In the genomic region with DNA sequence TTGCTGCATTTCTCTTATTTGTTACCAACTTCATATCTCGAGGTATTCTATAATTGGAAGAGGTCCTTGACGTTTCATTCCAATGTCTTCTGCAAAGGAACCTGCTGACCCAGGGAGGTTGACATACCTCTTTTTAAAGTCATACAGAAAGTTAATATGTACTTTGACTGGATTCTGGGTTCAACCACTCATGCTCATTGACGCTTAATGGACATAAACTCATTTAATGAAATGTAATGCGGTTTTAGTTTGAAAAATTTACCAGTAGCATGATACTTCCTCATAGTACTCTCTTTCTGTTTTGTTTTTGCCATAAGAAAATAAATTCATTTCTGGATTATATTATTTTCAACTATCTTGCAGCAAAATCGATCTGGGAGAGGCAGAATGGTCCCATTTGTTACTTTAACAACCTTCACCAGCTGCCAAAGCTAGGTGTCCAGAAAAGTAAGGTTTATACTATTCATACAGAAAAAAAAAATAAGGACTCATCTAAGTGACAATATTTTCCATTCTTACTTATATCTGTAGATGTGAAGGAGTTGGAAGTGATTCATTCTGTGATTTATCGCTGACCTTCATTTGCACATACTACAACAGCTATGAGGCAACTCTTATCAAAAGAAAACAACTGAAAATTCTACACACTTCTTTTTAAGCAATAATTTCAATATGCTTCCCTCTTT, we compare ENCODE assay signal across 11 cellular contexts.
DNase-seq lines count a peak whose midpoint lies in the region; ATAC-seq and TF ChIP-seq lines count a peak whose summit lies in the region.
"Had no signal": no experiment of that assay in that cellular context is flagged by ENCODE, and none has a peak within 500 bp of the region (broad histone marks: within the 10 kb centered on the region; RNA-seq: fewer than 3 reads in every experiment).

No MANE protein-coding gene starts in this region.

- ATAC-seq in GM21723 (IDR thresholded peaks at IDR 0.05; ENCODE audit: unreplicated experiment) (peak; percentile 30), lower lobe of right lung (no peak), GM19455 (IDR thresholded peaks at IDR 0.05; ENCODE audit: unreplicated experiment) (no peak), GM18520 (IDR thresholded peaks at IDR 0.05; ENCODE audit: unreplicated experiment) (no peak)
- ATAC-seq in activated CD8-positive, alpha-beta T cell treated with anti-CD3 and anti-CD28 coated beads for 36 hours: peak; percentile 45
- ATAC-seq: HCT116 had no signal

- DNase-seq in CD8-positive, alpha-beta memory T cell: no peak
- no peak for DNase-seq in activated CD8-positive, alpha-beta T cell treated with anti-CD3 and anti-CD28 coated beads for 36 hours
- DNase-seq in lower lobe of right lung (no peak), NK-92 (lab: John Stamatoyannopoulos, UW; ENCODE audit: unreplicated experiment) (no peak), vagina (ENCODE audit: extremely low spot score in 2 of 2) (no peak)

- no peaks in the 10 kb centered on the region for H3K36me3 ChIP-seq in CD8-positive, alpha-beta memory T cell (ENCODE audit: insufficient read depth, low read length)
- H3K36me3 ChIP-seq in lower lobe of right lung (peaks cover 15% of the 10 kb centered on the region), vagina (no peaks in the 10 kb centered on the region)

- TF ChIP-seq CTCF in activated CD8-positive, alpha-beta T cell treated with anti-CD3 and anti-CD28 coated beads for 36 hours (IDR thresholded peaks at IDR 0.05): no peak
- TF ChIP-seq CTCF in lower lobe of right lung (IDR thresholded peaks at IDR 0.05): no peak
- no peak for TF ChIP-seq CTCF in vagina (IDR thresholded peaks at IDR 0.05)

- H3K9me3 Mint-ChIP-seq in CD8-positive, alpha-beta memory T cell: peaks cover 0 to 6% (median 0%) of the 10 kb centered on the region in 5 donors
- peaks cover 10% of the 10 kb centered on the region for H3K9me3 Mint-ChIP-seq in activated CD8-positive, alpha-beta T cell treated with anti-CD3 and anti-CD28 coated beads for 36 hours

- H3K4me1 ChIP-seq in CD8-positive, alpha-beta memory T cell (ENCODE audit: insufficient read depth, low read length): peaks cover 43% of the 10 kb centered on the region
- H3K4me1 ChIP-seq in lower lobe of right lung: peaks cover 23% of the 10 kb centered on the region
- H3K4me1 ChIP-seq in vagina: no peaks in the 10 kb centered on the region

- POLR2A ChIA-PET in CD8-positive, alpha-beta memory T cell (lab: Charles Lee): interaction anchor here (1.1 kb wide), 1 partner anchor 39 kb away, joined by 3 read pairs; no protein-coding TSS in a partner anchor
- POLR2A ChIA-PET in activated CD8-positive, alpha-beta T cell treated with anti-CD3 and anti-CD28 coated beads for 36 hours (lab: Charles Lee): interaction anchor here (0.6 to 6.5 kb wide), 7 partner anchors 39 to 1855 kb away, joined by 3 to 41 read pairs (median 5); a partner anchor contains a TSS

- no peaks in the 10 kb centered on the region for H3K27me3 Mint-ChIP-seq in CD8-positive, alpha-beta memory T cell
- H3K27me3 Mint-ChIP-seq in activated CD8-positive, alpha-beta T cell treated with anti-CD3 and anti-CD28 coated beads for 36 hours: no peaks in the 10 kb centered on the region

- no peak overlapping the region for H3K27ac ChIP-seq in CD8-positive, alpha-beta memory T cell (ENCODE audit: low read depth, low read length)
- no peak overlapping the region for H3K27ac ChIP-seq in lower lobe of right lung
- H3K27ac ChIP-seq in vagina: no peak overlapping the region
- H3K27ac ChIP-seq: C4-2B, epithelial cell of prostate had no signal

- H3K27ac Mint-ChIP-seq in CD8-positive, alpha-beta memory T cell: peak overlapping the region; percentile 75 to 96 (median 90)
- peak overlapping the region; percentile 88 for H3K27ac Mint-ChIP-seq in activated CD8-positive, alpha-beta T cell treated with anti-CD3 and anti-CD28 coated beads for 36 hours

- H3K4me3 ChIP-seq in CD8-positive, alpha-beta memory T cell (ENCODE audit: low read length): no peak overlapping the region
- H3K4me3 ChIP-seq in lower lobe of right lung: peak overlapping the region; percentile 9
- no peak overlapping the region for H3K4me3 ChIP-seq in vagina

- peaks cover 42 to 54% (median 52%) of the 10 kb centered on the region in 3 donors for H3K4me1 Mint-ChIP-seq in CD8-positive, alpha-beta memory T cell
- peaks cover 70% of the 10 kb centered on the region for H3K4me1 Mint-ChIP-seq in activated CD8-positive, alpha-beta T cell treated with anti-CD3 and anti-CD28 coated beads for 36 hours (ENCODE audit: low read depth)

- H3K9me3 ChIP-seq in CD8-positive, alpha-beta memory T cell (ENCODE audit: low read length): no peaks in the 10 kb centered on the region
- no peaks in the 10 kb centered on the region for H3K9me3 ChIP-seq in lower lobe of right lung
- no peaks in the 10 kb centered on the region for H3K9me3 ChIP-seq in vagina

- H3K36me3 Mint-ChIP-seq in CD8-positive, alpha-beta memory T cell: peaks cover 8 to 29% (median 12%) of the 10 kb centered on the region in 3 donors
- peaks cover 51% of the 10 kb centered on the region for H3K36me3 Mint-ChIP-seq in activated CD8-positive, alpha-beta T cell treated with anti-CD3 and anti-CD28 coated beads for 36 hours (ENCODE audit: low read depth)

- peak overlapping the region; percentile 55 to 73 (median 66) for H3K4me3 Mint-ChIP-seq in CD8-positive, alpha-beta memory T cell
- H3K4me3 Mint-ChIP-seq in activated CD8-positive, alpha-beta T cell treated with anti-CD3 and anti-CD28 coated beads for 36 hours: peak overlapping the region; percentile 34

- no peak for TF ChIP-seq POLR2A in vagina (IDR thresholded peaks at IDR 0.05)

- CTCF ChIA-PET in CD8-positive, alpha-beta memory T cell (lab: Charles Lee): interaction anchor here (1.2 to 2.4 kb wide), 2 partner anchors 102 to 104 kb away, joined by 3 to 9 read pairs; a partner anchor contains a TSS
- CTCF ChIA-PET in activated CD8-positive, alpha-beta T cell treated with anti-CD3 and anti-CD28 coated beads for 36 hours (lab: Charles Lee): interaction anchor here (0.7 to 3.0 kb wide), 8 partner anchors 12 to 328 kb away, joined by 3 to 31 read pairs (median 6); a partner anchor contains a TSS

- H3K27me3 ChIP-seq in CD8-positive, alpha-beta memory T cell (ENCODE audit: insufficient read depth, low read length, poor library complexity, severe bottlenecking): no peaks in the 10 kb centered on the region
- H3K27me3 ChIP-seq in lower lobe of right lung (ENCODE audit: low read depth) (no peaks in the 10 kb centered on the region), vagina (no peaks in the 10 kb centered on the region)

- intact Hi-C loops in activated CD8-positive, alpha-beta T cell treated with anti-CD3 and anti-CD28 coated beads for 36 hours (cut with micrococcal nuclease): loop anchor here (2.0 to 10.0 kb wide), 5 partner anchors 38 to 175 kb away; no protein-coding TSS in a partner anchor
- intact Hi-C loops in lower lobe of right lung (cut with DNase I) (no loop called here), vagina (cut with DNase I) (no loop called here)

Comparison
In these comparisons a context has a peak if more than half of its experiments do, and no peak if none do; other contexts are left out.
1. ATAC-seq: peak in GM21723 (single experiment) and activated CD8-positive, alpha-beta T cell treated with anti-CD3 and anti-CD28 coated beads for 36 hours (single experiment); none in lower lobe of right lung (0 of 2), GM19455 (single experiment) and GM18520 (single experiment).